Comparison of ENCODE assay signal across 17 cellular contexts in genomic region chr7:150986556-150986955, GRCh38. TPM values are rescaled to one million over a fixed set of nuclear protein-coding genes. Genes with fewer than 3 reads are reported as not detected.
DNase-seq lines count a peak whose midpoint lies in the region; ATAC-seq and TF ChIP-seq lines count a peak whose summit lies in the region.
"Had no signal": no experiment of that assay in that cellular context is flagged by ENCODE, and none has a peak within 500 bp of the region (broad histone marks: within the 10 kb centered on the region; RNA-seq: fewer than 3 reads in every experiment).

No MANE protein-coding gene starts in this region.

- H4K20me1 ChIP-seq in BLaER1: peaks cover 40% of the 10 kb centered on the region
- no peaks in the 10 kb centered on the region for H4K20me1 ChIP-seq in H9 (ENCODE audit: control insufficient read depth, insufficient read depth, insufficient read length)

- no peaks in the 10 kb centered on the region for H3K9me3 ChIP-seq in left ventricle myocardium inferior (replicated peaks)
- H3K9me3 ChIP-seq in BLaER1: peaks cover 16% of the 10 kb centered on the region
- no peaks in the 10 kb centered on the region for H3K9me3 ChIP-seq in H9 (ENCODE audit: control insufficient read depth, low read depth, low read length)
- no peaks in the 10 kb centered on the region for H3K9me3 ChIP-seq in endodermal cell (ENCODE audit: control insufficient read depth, low read length)

- ATAC-seq in left ventricle myocardium superior: no peak
- ATAC-seq in GM18519 (IDR thresholded peaks at IDR 0.05; ENCODE audit: low FRiP score, unreplicated experiment): no peak

- no peaks in the 10 kb centered on the region for H3K79me2 ChIP-seq in H9 (ENCODE audit: insufficient read depth, low read length)

- H4K5ac ChIP-seq in H9 (ENCODE audit: insufficient read length, low read depth, low read length): no peak overlapping the region

- no peak overlapping the region for H2AFZ ChIP-seq in H9 (ENCODE audit: low read length)
- H2AFZ ChIP-seq: GM23338 had no signal

- TF ChIP-seq CTCF in left ventricle myocardium inferior (IDR thresholded peaks at IDR 0.05; ENCODE audit: borderline replicate concordance): no peak
- TF ChIP-seq CTCF in H9 (conservative IDR thresholded peaks at IDR 0.05): no peak
- TF ChIP-seq CTCF in endodermal cell (conservative IDR thresholded peaks at IDR 0.05): no peak
- TF ChIP-seq CTCF in coronary artery (IDR thresholded peaks at IDR 0.05): no peak

- H4K91ac ChIP-seq in H9 (ENCODE audit: insufficient read length, low read depth, low read length): no peak overlapping the region

- H3K4me2 ChIP-seq in BLaER1 (peak overlapping the region; percentile 88), H9 (ENCODE audit: insufficient read depth, insufficient read length, low read length) (no peak overlapping the region)
- H3K4me2 ChIP-seq: GM23338 had no signal

- H3K4me1 ChIP-seq in left ventricle myocardium inferior (peaks cover 38% of the 10 kb centered on the region), BLaER1 (peaks cover 51% of the 10 kb centered on the region), H9 (ENCODE audit: insufficient read depth, low read length) (no peaks in the 10 kb centered on the region; the same call in none of the 2 replicates), endodermal cell (ENCODE audit: control insufficient read depth, insufficient read depth, low read length) (no peaks in the 10 kb centered on the region)
- H3K4me1 ChIP-seq: Caco-2 had no signal

- no peak overlapping the region for H3T11ph ChIP-seq in H9 (ENCODE audit: low read length)

- H3K23ac ChIP-seq in H9 (ENCODE audit: insufficient read length, low read depth, low read length): no peak overlapping the region

- no peak overlapping the region for H3K4me3 ChIP-seq in left ventricle myocardium inferior
- H3K4me3 ChIP-seq in BLaER1: no peak overlapping the region
- no peak overlapping the region for H3K4me3 ChIP-seq in endodermal cell (ENCODE audit: low read length)
- H3K4me3 ChIP-seq in coronary artery: no peak overlapping the region
- H3K4me3 ChIP-seq: GM23338 had no signal

- H3K27me3 ChIP-seq in left ventricle myocardium inferior (ENCODE audit: low read depth) (peaks cover 13% of the 10 kb centered on the region), BLaER1 (peaks cover 6% of the 10 kb centered on the region), H9 (ENCODE audit: insufficient read depth, low read length) (no peaks in the 10 kb centered on the region; the same call in 1 of the 2 replicates), endodermal cell (ENCODE audit: control insufficient read depth, insufficient read depth, low read length, poor library complexity, severe bottlenecking) (peaks cover 36% of the 10 kb centered on the region)

- H3K14ac ChIP-seq in H9 (ENCODE audit: insufficient read depth, low read length): no peak overlapping the region

- H2BK20ac ChIP-seq in H9 (ENCODE audit: low read depth, low read length, poor library complexity, severe bottlenecking): no peak overlapping the region

- intact Hi-C loops in left ventricle myocardium inferior (cut with micrococcal nuclease): loop anchor here (5.0 kb wide), 2 partner anchors 89 to 209 kb away; no protein-coding TSS in a partner anchor
- intact Hi-C loops in left ventricle myocardium superior (cut with micrococcal nuclease): loop anchor here (5.0 to 10.0 kb wide), 2 partner anchors 89 to 202 kb away; no protein-coding TSS in a partner anchor

- no peak overlapping the region for H3K4me3 Mint-ChIP-seq in H9
- H3K4me3 Mint-ChIP-seq in endodermal cell: no peak overlapping the region
- H3K4me3 Mint-ChIP-seq: B cell; CD4-positive, alpha-beta T cell; GM23338; HFFc6 had no signal

- no peak overlapping the region for H3K18ac ChIP-seq in H9 (ENCODE audit: insufficient read length, low read depth, low read length)

- H3K36me3 ChIP-seq in left ventricle myocardium inferior (no peaks in the 10 kb centered on the region), BLaER1 (peaks cover 6% of the 10 kb centered on the region; the same call in 1 of the 2 replicates), endodermal cell (ENCODE audit: control insufficient read depth, insufficient read depth, low read length) (no peaks in the 10 kb centered on the region)

- no peak overlapping the region for H3K4ac ChIP-seq in H9 (ENCODE audit: low read depth, low read length)

- H3K9me3 Mint-ChIP-seq in H9: peaks cover 9 to 15% of the 10 kb centered on the region in 2 experiments
- peaks cover 21% of the 10 kb centered on the region for H3K9me3 Mint-ChIP-seq in endodermal cell

- H3K56ac ChIP-seq in H9 (ENCODE audit: insufficient read length, low read depth, low read length): no peak overlapping the region

- H3K9ac ChIP-seq in BLaER1 (no peak overlapping the region), H9 (ENCODE audit: extremely low read depth, insufficient read length, low read length) (no peak overlapping the region), endodermal cell (ENCODE audit: extremely low read depth, low read length, poor library complexity, severe bottlenecking) (no peak overlapping the region)

- H2BK15ac ChIP-seq in H9 (ENCODE audit: low read depth, low read length): no peak overlapping the region

- H2BK5ac ChIP-seq in H9 (ENCODE audit: insufficient read length, low read length): no peak overlapping the region

- H3K23me2 ChIP-seq in H9 (ENCODE audit: insufficient read length, low read depth, low read length, poor library complexity, severe bottlenecking): no peaks in the 10 kb centered on the region

- no peak overlapping the region for H4K8ac ChIP-seq in H9 (replicated peaks; ENCODE audit: insufficient read length, low read depth, low read length)

- no peaks in the 10 kb centered on the region for H3K79me1 ChIP-seq in H9 (ENCODE audit: insufficient read depth, low read depth, low read length, poor library complexity, severe bottlenecking)

- H3K36me3 Mint-ChIP-seq in H9 (ENCODE audit: insufficient read depth in 1 of 3, low read depth in 3 of 3) (peaks cover 0 to 12% (median 5%) of the 10 kb centered on the region in 3 experiments; a peak in 4 of 7 replicates), endodermal cell (ENCODE audit: low read depth) (no peaks in the 10 kb centered on the region)

- H2BK120ac ChIP-seq in H9 (ENCODE audit: low read depth, low read length, poor library complexity, severe bottlenecking): no peak overlapping the region

- H3K27ac ChIP-seq in left ventricle myocardium inferior (replicated peaks) (peak overlapping the region; percentile 8), BLaER1 (no peak overlapping the region), H9 (ENCODE audit: insufficient read length, low read depth, low read length) (no peak overlapping the region), endodermal cell (ENCODE audit: low read depth, low read length) (no peak overlapping the region), coronary artery (no peak overlapping the region)
- H3K27ac ChIP-seq: C4-2B, HL-60 had no signal

- no peak overlapping the region for H2BK12ac ChIP-seq in H9 (ENCODE audit: insufficient read length, low read depth, low read length)

- H2AK5ac ChIP-seq in H9 (ENCODE audit: insufficient read length, low read length): no peak overlapping the region

- H3K27me3 Mint-ChIP-seq in H9 (ENCODE audit: low read depth) (peaks cover 72% of the 10 kb centered on the region), endodermal cell (ENCODE audit: insufficient read depth) (peaks cover 80% of the 10 kb centered on the region)

- H3K27ac Mint-ChIP-seq in H9: no peak overlapping the region
- H3K27ac Mint-ChIP-seq in endodermal cell: no peak overlapping the region
- H3K27ac Mint-ChIP-seq: B cell; CD4-positive, alpha-beta T cell; GM23338; HFFc6 had no signal

- H3K4me1 Mint-ChIP-seq in H9 (peaks cover 8 to 21% of the 10 kb centered on the region in 2 experiments; a peak in 3 of 4 replicates), endodermal cell (peaks cover 6% of the 10 kb centered on the region)

- WGBS in H9 (ENCODE audit: extremely low coverage, insufficient read length, low lambda C conversion rate): no CpG with 5 or more reads among the region's 5 CpGs
- 89 to 95% methylated on average over 3 to 5 of the region's 5 CpGs for WGBS in endodermal cell (ENCODE audit: insufficient coverage in 1 of 2, insufficient read length in 1 of 2), 2 experiments

- DNase-seq in left ventricle myocardium inferior (no peak), left ventricle myocardium superior (no peak), H9 (peak; percentile 30), endodermal cell (peak; percentile 44), coronary artery (ENCODE audit: low spot score) (no peak), medulla oblongata (ENCODE audit: extremely low spot score) (no peak)

RNA-seq across cellular contexts. Expression of gene NOS3, which starts 4.3 kb away (rescaled TPM):
- total RNA-seq in left ventricle myocardium inferior: 12.6 TPM
- total RNA-seq in left ventricle myocardium superior: 10.9 TPM
- 4.5 and 4.7 TPM in 2 replicates for total RNA-seq in H9 (2021)
- 1 to 10 TPM; 2.3 to 9.1 TPM for total RNA-seq in endodermal cell
- 4.0 TPM for polyA plus RNA-seq in endodermal cell (2013, experiment 1 of 2)
- 4.1 TPM for polyA plus RNA-seq in endodermal cell (2013, experiment 2 of 2)

RNA-seq across cellular contexts. Expression of gene KCNH2, which starts 8.4 kb away (rescaled TPM):
- total RNA-seq in left ventricle myocardium inferior: 94.1 TPM
- 107 TPM for total RNA-seq in left ventricle myocardium superior
- total RNA-seq in H9 (2021): 4.3 and 4.5 TPM in 2 replicates
- total RNA-seq in endodermal cell: 1 to 10 TPM; 1.1 to 1.9 TPM
- polyA plus RNA-seq in endodermal cell (2013, experiment 1 of 2): 19.3 TPM
- polyA plus RNA-seq in endodermal cell (2013, experiment 2 of 2): 17.8 TPM
- total RNA-seq: HFFc6 had no signal

RNA-seq across cellular contexts. Expression of gene ATG9B, which starts 37.7 kb away (rescaled TPM):
- total RNA-seq in left ventricle myocardium inferior (not detected), left ventricle myocardium superior (not detected), H9 (2021) (1.5 and 2.0 TPM in 2 replicates), endodermal cell (1 to 10 TPM; 2.0 to 3.0 TPM)
- polyA plus RNA-seq in endodermal cell (2013, experiment 1 of 2): 4.3 TPM
- 4.0 TPM for polyA plus RNA-seq in endodermal cell (2013, experiment 2 of 2)
- total RNA-seq: A172, HT1080 had no signal

RNA-seq across cellular contexts. Expression of gene ABCB8, which starts 41.7 kb away (rescaled TPM):
- 28.3 TPM for total RNA-seq in left ventricle myocardium inferior
- 29.7 TPM for total RNA-seq in left ventricle myocardium superior
- total RNA-seq in H9 (2021): 22.1 and 23.9 TPM in 2 replicates
- 10 to 100 TPM; 35.9 to 37.2 TPM for total RNA-seq in endodermal cell
- polyA plus RNA-seq in endodermal cell (2013, experiment 1 of 2): 27.6 TPM
- polyA plus RNA-seq in endodermal cell (2013, experiment 2 of 2): 25.8 TPM

Comparison
In these comparisons a context has a peak if more than half of its experiments do, and no peak if none do; other contexts are left out.
1. DNase-seq: peak in H9 (single experiment) and endodermal cell (single experiment); none in left ventricle myocardium inferior (single experiment), left ventricle myocardium superior (single experiment), coronary artery (single experiment) and medulla oblongata (single experiment).
2. RNA of gene KCNH2, which starts 8.4 kb away (total RNA-seq): 107 TPM in left ventricle myocardium superior (single experiment) and 94.1 TPM in left ventricle myocardium inferior (single experiment); 4.3 to 4.5 TPM in H9 and 1.1 to 1.9 TPM in endodermal cell; every median in the first group is over 10 times any median in the second.